Comparison of ENCODE assay signal across 1 cellular context in the genomic region with DNA sequence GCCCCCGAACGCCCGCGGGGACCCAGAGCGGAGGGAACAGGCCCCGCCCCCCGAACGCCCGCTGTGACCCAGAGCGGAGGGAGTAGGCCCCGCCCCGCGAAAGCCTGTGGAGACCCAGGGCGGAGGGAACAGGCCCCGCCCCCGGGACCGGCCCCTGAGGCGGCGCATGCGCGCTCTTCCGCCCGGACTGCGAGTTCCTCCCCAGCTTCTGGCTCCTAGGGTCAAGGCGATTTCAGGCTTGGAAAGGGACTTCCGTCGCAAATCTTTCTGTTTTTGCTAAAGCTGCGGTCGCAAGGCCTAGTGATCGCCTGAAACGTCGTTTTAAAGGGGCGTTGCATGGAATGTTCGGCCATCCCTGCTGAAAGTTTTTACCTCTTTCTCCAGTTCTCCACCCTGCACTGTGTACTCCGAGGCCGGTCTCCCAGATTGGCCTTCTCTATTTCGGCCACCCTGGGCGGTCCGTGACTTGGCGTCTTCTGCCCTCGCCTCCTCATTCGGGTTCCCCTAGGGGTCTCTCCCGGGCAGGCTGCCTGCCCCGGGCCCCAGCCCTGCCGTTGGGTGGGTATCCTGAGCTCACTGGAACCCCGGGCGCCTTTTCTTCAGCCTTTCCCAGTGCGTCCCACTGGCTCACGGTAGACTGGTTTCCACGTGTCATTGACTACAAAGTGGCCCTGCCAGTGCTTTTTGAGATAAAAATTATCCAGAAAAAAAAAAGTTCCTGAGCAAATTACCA.
TF ChIP-seq lines count a peak whose summit lies in the region.

No MANE protein-coding gene starts in this region.

TF ChIP-seq in WTC11, 78 proteins besides CTCF, POLR2A, EP300 and RAD21 (continued from another document):
- TF ChIP-seq, protein P1, sequence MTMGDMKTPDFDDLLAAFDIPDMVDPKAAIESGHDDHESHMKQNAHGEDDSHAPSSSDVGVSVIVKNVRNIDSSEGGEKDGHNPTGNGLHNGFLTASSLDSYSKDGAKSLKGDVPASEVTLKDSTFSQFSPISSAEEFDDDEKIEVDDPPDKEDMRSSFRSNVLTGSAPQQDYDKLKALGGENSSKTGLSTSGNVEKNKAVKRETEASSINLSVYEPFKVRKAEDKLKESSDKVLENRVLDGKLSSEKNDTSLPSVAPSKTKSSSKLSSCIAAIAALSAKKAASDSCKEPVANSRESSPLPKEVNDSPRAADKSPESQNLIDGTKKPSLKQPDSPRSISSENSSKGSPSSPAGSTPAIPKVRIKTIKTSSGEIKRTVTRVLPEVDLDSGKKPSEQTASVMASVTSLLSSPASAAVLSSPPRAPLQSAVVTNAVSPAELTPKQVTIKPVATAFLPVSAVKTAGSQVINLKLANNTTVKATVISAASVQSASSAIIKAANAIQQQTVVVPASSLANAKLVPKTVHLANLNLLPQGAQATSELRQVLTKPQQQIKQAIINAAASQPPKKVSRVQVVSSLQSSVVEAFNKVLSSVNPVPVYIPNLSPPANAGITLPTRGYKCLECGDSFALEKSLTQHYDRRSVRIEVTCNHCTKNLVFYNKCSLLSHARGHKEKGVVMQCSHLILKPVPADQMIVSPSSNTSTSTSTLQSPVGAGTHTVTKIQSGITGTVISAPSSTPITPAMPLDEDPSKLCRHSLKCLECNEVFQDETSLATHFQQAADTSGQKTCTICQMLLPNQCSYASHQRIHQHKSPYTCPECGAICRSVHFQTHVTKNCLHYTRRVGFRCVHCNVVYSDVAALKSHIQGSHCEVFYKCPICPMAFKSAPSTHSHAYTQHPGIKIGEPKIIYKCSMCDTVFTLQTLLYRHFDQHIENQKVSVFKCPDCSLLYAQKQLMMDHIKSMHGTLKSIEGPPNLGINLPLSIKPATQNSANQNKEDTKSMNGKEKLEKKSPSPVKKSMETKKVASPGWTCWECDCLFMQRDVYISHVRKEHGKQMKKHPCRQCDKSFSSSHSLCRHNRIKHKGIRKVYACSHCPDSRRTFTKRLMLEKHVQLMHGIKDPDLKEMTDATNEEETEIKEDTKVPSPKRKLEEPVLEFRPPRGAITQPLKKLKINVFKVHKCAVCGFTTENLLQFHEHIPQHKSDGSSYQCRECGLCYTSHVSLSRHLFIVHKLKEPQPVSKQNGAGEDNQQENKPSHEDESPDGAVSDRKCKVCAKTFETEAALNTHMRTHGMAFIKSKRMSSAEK (CRISPR knock-in tag; IDR thresholded peaks at IDR 0.05; ENCODE audit: borderline replicate concordance), result no peak
- TF ChIP-seq HMGA2 (CRISPR knock-in tag; IDR thresholded peaks at IDR 0.05) (no peak), FOXK1 (CRISPR knock-in tag; IDR thresholded peaks at IDR 0.05) (no peak), RORB (CRISPR knock-in tag; IDR thresholded peaks at IDR 0.05) (no peak), NR1H2 (CRISPR knock-in tag; IDR thresholded peaks at IDR 0.05) (no peak), ZNF232 (CRISPR knock-in tag; IDR thresholded peaks at IDR 0.05) (no peak), ZNF219 (CRISPR knock-in tag; IDR thresholded peaks at IDR 0.05; ENCODE audit: borderline replicate concordance) (no peak), ELF4 (CRISPR knock-in tag; IDR thresholded peaks at IDR 0.05; ENCODE audit: low read depth) (no peak), KAT7 (CRISPR knock-in tag; IDR thresholded peaks at IDR 0.05; ENCODE audit: borderline replicate concordance) (no peak), TP53 (CRISPR knock-in tag; IDR thresholded peaks at IDR 0.05) (no peak), GRHL2 (CRISPR knock-in tag; IDR thresholded peaks at IDR 0.05; ENCODE audit: insufficient replicate concordance, severe bottlenecking) (no peak), FOXP1 (CRISPR knock-in tag; IDR thresholded peaks at IDR 0.05; ENCODE audit: borderline replicate concordance) (no peak), SP1 (CRISPR knock-in tag; conservative IDR thresholded peaks at IDR 0.05) (peak; percentile 57; the same call in 1 of the 2 replicates), TEAD1 (CRISPR knock-in tag; IDR thresholded peaks at IDR 0.05) (no peak)
- TF ChIP-seq, protein P2, sequence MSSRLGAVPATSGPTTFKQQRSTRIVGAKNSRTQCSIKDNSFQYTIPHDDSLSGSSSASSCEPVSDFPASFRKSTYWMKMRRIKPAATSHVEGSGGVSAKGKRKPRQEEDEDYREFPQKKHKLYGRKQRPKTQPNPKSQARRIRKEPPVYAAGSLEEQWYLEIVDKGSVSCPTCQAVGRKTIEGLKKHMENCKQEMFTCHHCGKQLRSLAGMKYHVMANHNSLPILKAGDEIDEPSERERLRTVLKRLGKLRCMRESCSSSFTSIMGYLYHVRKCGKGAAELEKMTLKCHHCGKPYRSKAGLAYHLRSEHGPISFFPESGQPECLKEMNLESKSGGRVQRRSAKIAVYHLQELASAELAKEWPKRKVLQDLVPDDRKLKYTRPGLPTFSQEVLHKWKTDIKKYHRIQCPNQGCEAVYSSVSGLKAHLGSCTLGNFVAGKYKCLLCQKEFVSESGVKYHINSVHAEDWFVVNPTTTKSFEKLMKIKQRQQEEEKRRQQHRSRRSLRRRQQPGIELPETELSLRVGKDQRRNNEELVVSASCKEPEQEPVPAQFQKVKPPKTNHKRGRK (CRISPR knock-in tag; IDR thresholded peaks at IDR 0.05; ENCODE audit: borderline replicate concordance), result no peak
- TF ChIP-seq, protein P3, sequence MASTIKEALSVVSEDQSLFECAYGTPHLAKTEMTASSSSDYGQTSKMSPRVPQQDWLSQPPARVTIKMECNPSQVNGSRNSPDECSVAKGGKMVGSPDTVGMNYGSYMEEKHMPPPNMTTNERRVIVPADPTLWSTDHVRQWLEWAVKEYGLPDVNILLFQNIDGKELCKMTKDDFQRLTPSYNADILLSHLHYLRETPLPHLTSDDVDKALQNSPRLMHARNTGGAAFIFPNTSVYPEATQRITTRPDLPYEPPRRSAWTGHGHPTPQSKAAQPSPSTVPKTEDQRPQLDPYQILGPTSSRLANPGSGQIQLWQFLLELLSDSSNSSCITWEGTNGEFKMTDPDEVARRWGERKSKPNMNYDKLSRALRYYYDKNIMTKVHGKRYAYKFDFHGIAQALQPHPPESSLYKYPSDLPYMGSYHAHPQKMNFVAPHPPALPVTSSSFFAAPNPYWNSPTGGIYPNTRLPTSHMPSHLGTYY (CRISPR knock-in tag; IDR thresholded peaks at IDR 0.05), result no peak
- TF ChIP-seq, protein P4, sequence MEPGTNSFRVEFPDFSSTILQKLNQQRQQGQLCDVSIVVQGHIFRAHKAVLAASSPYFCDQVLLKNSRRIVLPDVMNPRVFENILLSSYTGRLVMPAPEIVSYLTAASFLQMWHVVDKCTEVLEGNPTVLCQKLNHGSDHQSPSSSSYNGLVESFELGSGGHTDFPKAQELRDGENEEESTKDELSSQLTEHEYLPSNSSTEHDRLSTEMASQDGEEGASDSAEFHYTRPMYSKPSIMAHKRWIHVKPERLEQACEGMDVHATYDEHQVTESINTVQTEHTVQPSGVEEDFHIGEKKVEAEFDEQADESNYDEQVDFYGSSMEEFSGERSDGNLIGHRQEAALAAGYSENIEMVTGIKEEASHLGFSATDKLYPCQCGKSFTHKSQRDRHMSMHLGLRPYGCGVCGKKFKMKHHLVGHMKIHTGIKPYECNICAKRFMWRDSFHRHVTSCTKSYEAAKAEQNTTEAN (CRISPR knock-in tag; IDR thresholded peaks at IDR 0.05), result peak; percentile 0; the same call in 1 of the 2 replicates
